ENCODE assay signal across 8 cellular contexts in the genomic region with DNA sequence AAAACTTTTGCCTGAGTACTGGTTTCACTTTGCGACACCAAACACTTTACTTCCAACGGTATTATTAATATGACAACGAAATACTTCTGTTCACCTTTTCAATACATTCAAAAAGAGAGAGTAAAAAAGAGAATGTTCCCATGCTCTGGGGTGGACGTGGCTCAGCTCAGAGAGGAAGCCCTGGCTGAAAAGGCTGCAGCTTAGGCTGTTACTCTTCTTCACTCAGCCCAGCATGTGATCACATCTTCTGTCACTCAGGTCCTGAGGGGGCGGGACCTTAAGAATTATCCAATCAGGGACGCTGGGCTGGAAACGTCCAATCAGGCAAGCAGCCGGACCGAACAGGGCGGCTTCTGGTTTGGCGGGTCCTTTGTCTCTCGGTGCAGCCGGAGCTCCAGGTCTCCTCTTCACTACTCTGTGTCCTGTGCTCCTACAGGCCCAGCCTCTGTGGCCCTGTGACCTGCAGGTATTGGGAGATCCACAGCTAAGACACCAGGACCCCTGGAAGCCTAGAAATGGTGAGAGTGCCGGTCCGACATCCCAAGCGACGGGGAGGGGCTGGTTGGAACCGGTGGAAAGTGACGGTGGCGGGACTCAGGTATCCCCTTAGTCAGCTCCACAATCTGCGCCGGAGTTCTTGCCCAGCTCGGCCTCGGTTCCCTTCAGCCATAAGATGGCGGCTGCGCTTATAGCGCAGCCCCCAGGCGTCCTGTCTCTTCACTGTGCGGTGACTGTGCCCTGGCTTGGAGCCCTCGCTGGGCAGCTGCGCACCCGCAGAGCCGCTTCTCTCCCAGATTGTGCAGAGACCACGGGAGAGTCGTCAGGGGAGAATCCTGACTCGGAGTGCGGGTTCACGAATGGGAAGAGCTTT. TPM values are rescaled to one million over a fixed set of nuclear protein-coding genes. Genes with fewer than 3 reads are reported as not detected.
A peak's percentile ranks its signal among the peaks of the same experiment; 100 is the strongest.
DNase-seq lines count a peak whose midpoint lies in the region; ATAC-seq and TF ChIP-seq lines count a peak whose summit lies in the region.

Gene ZNF93 (plus strand): TSS at position 373 of the 871 bp plus-strand sequence. CDS start 143 bp downstream, at position 516.

- H3K4me1 ChIP-seq in HEK293 (ENCODE audit: control insufficient read depth, insufficient read depth, low read length) = no peaks in the 10 kb centered on the region
- peaks cover 0 to 2% of the 10 kb centered on the region in 2 donors for H3K4me1 ChIP-seq in ascending aorta
- H3K4me1 ChIP-seq in upper lobe of right lung = no peaks in the 10 kb centered on the region

- CTCF ChIA-PET in HEK293 (lab: Yijun Ruan, JAX) = interaction anchor here (1.5 kb wide), 1 partner anchor 346 kb away, joined by 3 read pairs; no protein-coding TSS in a partner anchor

- H3K27ac Mint-ChIP-seq in progenitor cell of endocrine pancreas = peak within 1 kb of the TSS; percentile 100

- intact Hi-C loops in ascending aorta (cut with DNase I) = loop anchor here (2.0 to 5.0 kb wide), 5 partner anchors 36 to 266 kb away; partner anchors contain the start of genes ATP13A1, ZNF253, ZNF486 and ZNF506
- intact Hi-C loops in left ventricle myocardium superior (cut with micrococcal nuclease) = no loop called here
- intact Hi-C loops in upper lobe of right lung (cut with DNase I) = no loop called here

- no peaks in the 10 kb centered on the region for H3K36me3 ChIP-seq in HEK293 (ENCODE audit: control insufficient read depth in 2 of 2, insufficient read depth in 1 of 2, low read length in 2 of 2)
- no peaks in the 10 kb centered on the region for H3K36me3 ChIP-seq in ascending aorta
- H3K36me3 ChIP-seq in upper lobe of right lung = no peaks in the 10 kb centered on the region

- ATAC-seq in left ventricle myocardium superior (peak; percentile 99), upper lobe of right lung (peak; percentile 99)

- DNase-seq in G401 (ENCODE audit: low spot score) = peak; percentile 98
- DNase-seq in NCI-H1105 (lab: John Stamatoyannopoulos, UW) = peak; percentile 98
- DNase-seq in T-helper 2 cell = peak; percentile 59 to 92 (median 80)
- peak; percentile 92 to 97 for DNase-seq in ascending aorta (ENCODE audit: low spot score in 2 of 2)
- peak; percentile 93 for DNase-seq in left ventricle myocardium superior
- DNase-seq in progenitor cell of endocrine pancreas (ENCODE audit: low spot score, unreplicated experiment) = peak; percentile 87
- peak; percentile 93 for DNase-seq in upper lobe of right lung

- no peak within 1 kb of the TSS for H3K27ac ChIP-seq in HEK293 (ENCODE audit: extremely low read depth, low read depth, low read length)
- H3K27ac ChIP-seq in ascending aorta = peak within 1 kb of the TSS; percentile 68 to 77
- H3K27ac ChIP-seq in upper lobe of right lung = peak within 1 kb of the TSS; percentile 73

- H3K9me3 Mint-ChIP-seq in progenitor cell of endocrine pancreas (ENCODE audit: low read depth) = peaks cover 39% of the 10 kb centered on the region

- POLR2A ChIA-PET in HEK293 (lab: Yijun Ruan, JAX) = interaction anchor here (0.5 to 3.6 kb wide), 22 partner anchors 10 to 682 kb away, joined by 3 to 47 read pairs (median 4); partner anchors contain the start of genes ATP13A1, ZNF101, ZNF14 and ZNF253

- peaks cover 29% of the 10 kb centered on the region for H3K36me3 Mint-ChIP-seq in progenitor cell of endocrine pancreas (ENCODE audit: insufficient read depth)

- H3K4me1 Mint-ChIP-seq in progenitor cell of endocrine pancreas (ENCODE audit: low read depth) = peaks cover 33% of the 10 kb centered on the region

- H3K4me3 Mint-ChIP-seq in progenitor cell of endocrine pancreas (ENCODE audit: low read depth) = peak within 1 kb of the TSS; percentile 96

- peak within 1 kb of the TSS; percentile 67 for H3K4me3 ChIP-seq in HEK293 (ENCODE audit: low read depth, low read length)
- peak within 1 kb of the TSS; percentile 80 to 82 for H3K4me3 ChIP-seq in ascending aorta
- H3K4me3 ChIP-seq in upper lobe of right lung = peak within 1 kb of the TSS; percentile 80

- in situ Hi-C loops in G401 (cut with HindIII; ENCODE audit: low sequenced_read_pairs) = no loop called here

- H3K27me3 ChIP-seq in ascending aorta (no peaks in the 10 kb centered on the region), upper lobe of right lung (no peaks in the 10 kb centered on the region)

- no peak for TF ChIP-seq CTCF in HEK293 (tag by site-specific recombination; IDR thresholded peaks at IDR 0.05)
- no peak for TF ChIP-seq CTCF in ascending aorta (IDR thresholded peaks at IDR 0.05)
- TF ChIP-seq CTCF in progenitor cell of endocrine pancreas (IDR thresholded peaks at IDR 0.05; ENCODE audit: unreplicated experiment) = no peak
- no peak for TF ChIP-seq CTCF in upper lobe of right lung (IDR thresholded peaks at IDR 0.05)

- H3K27me3 Mint-ChIP-seq in progenitor cell of endocrine pancreas = no peaks in the 10 kb centered on the region

- H3K9me3 ChIP-seq in HEK293 (ENCODE audit: control insufficient read depth, insufficient read depth, low read depth, low read length) (no peaks in the 10 kb centered on the region), ascending aorta (peaks cover 0 to 27% of the 10 kb centered on the region in 2 donors), upper lobe of right lung (peaks cover 4% of the 10 kb centered on the region)

TF ChIP-seq in HEK293, 187 proteins besides CTCF, POLR2A, EP300 and RAD21 (continues in another document):
- no peak for TF ChIP-seq ZIC2 (tag by site-specific recombination; IDR thresholded peaks at IDR 0.05)
- no peak for TF ChIP-seq WT1 (tag by site-specific recombination; IDR thresholded peaks at IDR 0.05)
- TF ChIP-seq YY1 (tag by site-specific recombination; IDR thresholded peaks at IDR 0.05) = peak; percentile 49; the same call in 1 of the 2 replicates
- TF ChIP-seq ZNF121 (tag by site-specific recombination; IDR thresholded peaks at IDR 0.05) = no peak
- peak; percentile 51; the same call in 1 of the 2 replicates for TF ChIP-seq ZBTB17 (tag by site-specific recombination; IDR thresholded peaks at IDR 0.05)
- TF ChIP-seq, protein P1, sequence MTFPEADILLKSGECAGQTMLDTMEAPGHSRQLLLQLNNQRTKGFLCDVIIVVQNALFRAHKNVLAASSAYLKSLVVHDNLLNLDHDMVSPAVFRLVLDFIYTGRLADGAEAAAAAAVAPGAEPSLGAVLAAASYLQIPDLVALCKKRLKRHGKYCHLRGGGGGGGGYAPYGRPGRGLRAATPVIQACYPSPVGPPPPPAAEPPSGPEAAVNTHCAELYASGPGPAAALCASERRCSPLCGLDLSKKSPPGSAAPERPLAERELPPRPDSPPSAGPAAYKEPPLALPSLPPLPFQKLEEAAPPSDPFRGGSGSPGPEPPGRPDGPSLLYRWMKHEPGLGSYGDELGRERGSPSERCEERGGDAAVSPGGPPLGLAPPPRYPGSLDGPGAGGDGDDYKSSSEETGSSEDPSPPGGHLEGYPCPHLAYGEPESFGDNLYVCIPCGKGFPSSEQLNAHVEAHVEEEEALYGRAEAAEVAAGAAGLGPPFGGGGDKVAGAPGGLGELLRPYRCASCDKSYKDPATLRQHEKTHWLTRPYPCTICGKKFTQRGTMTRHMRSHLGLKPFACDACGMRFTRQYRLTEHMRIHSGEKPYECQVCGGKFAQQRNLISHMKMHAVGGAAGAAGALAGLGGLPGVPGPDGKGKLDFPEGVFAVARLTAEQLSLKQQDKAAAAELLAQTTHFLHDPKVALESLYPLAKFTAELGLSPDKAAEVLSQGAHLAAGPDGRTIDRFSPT (tag by site-specific recombination; IDR thresholded peaks at IDR 0.05) = no peak
- TF ChIP-seq ZNF621 (tag by site-specific recombination; IDR thresholded peaks at IDR 0.05) = no peak
- TF ChIP-seq KLF8 (tag by site-specific recombination; IDR thresholded peaks at IDR 0.05) = no peak
- no peak for TF ChIP-seq ZNF626 (tag by site-specific recombination; IDR thresholded peaks at IDR 0.05)
- TF ChIP-seq ZNF561 (tag by site-specific recombination; IDR thresholded peaks at IDR 0.05; ENCODE audit: borderline replicate concordance) = no peak
- TF ChIP-seq, protein P2, sequence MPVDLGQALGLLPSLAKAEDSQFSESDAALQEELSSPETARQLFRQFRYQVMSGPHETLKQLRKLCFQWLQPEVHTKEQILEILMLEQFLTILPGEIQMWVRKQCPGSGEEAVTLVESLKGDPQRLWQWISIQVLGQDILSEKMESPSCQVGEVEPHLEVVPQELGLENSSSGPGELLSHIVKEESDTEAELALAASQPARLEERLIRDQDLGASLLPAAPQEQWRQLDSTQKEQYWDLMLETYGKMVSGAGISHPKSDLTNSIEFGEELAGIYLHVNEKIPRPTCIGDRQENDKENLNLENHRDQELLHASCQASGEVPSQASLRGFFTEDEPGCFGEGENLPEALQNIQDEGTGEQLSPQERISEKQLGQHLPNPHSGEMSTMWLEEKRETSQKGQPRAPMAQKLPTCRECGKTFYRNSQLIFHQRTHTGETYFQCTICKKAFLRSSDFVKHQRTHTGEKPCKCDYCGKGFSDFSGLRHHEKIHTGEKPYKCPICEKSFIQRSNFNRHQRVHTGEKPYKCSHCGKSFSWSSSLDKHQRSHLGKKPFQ (tag by site-specific recombination; IDR thresholded peaks at IDR 0.05) = no peak
- no peak for TF ChIP-seq ZNF555 (tag by site-specific recombination; conservative IDR thresholded peaks at IDR 0.05)
- TF ChIP-seq ZNF560 (tag by site-specific recombination; IDR thresholded peaks at IDR 0.05; ENCODE audit: borderline replicate concordance) = no peak
- no peak for TF ChIP-seq ZNF830 (tag by site-specific recombination; IDR thresholded peaks at IDR 0.05; ENCODE audit: low read depth)
- TF ChIP-seq ZNF596 (tag by site-specific recombination; IDR thresholded peaks at IDR 0.05) = no peak

RNA-seq across cellular contexts. Expression of gene ZNF93, which starts in this region (rescaled TPM):
- not detected in 2 replicates for total RNA-seq in G401 (2014; rRNA removed; shearing (Covaris generic))
- 2.9 TPM for total RNA-seq in ascending aorta
- 2.0 TPM for total RNA-seq in left ventricle myocardium superior
- 36.5 and 40.7 TPM in 2 replicates for total RNA-seq in progenitor cell of endocrine pancreas
- 1.9 TPM for total RNA-seq in upper lobe of right lung

Comparison
In these comparisons a context has a peak if more than half of its experiments do, and no peak if none do; other contexts are left out.
1. Peak in DNase-seq in G401; RNA of the gene not detected or under 1 TPM.